Comparison of ENCODE assay signal across 26 cellular contexts in genomic region chr2:2648094-2648493, GRCh38.
DNase-seq lines count a peak whose midpoint lies in the region; ATAC-seq, FAIRE-seq and TF ChIP-seq lines count a peak whose summit lies in the region.
"Had no signal": no experiment of that assay in that cellular context is flagged by ENCODE, and none has a peak within 500 bp of the region (broad histone marks: within the 10 kb centered on the region; RNA-seq: fewer than 3 reads in every experiment).

No MANE protein-coding gene starts in this region.

- no peaks in the 10 kb centered on the region for H4K20me1 ChIP-seq in astrocyte (ENCODE audit: insufficient read depth, low read length)

- H3K27ac Mint-ChIP-seq in activated T-cell treated with anti-CD3 and anti-CD28 coated beads, Interleukin-2, amount 50 U/mL, for 24 hours = no peak overlapping the region
- H3K27ac Mint-ChIP-seq in astrocyte (ENCODE audit: unreplicated experiment) = peak overlapping the region; percentile 38
- peak overlapping the region in 5 of 9 donors; percentile 6 to 97 (median 77) for H3K27ac Mint-ChIP-seq in naive thymus-derived CD4-positive, alpha-beta T cell
- no peak overlapping the region for H3K27ac Mint-ChIP-seq in chondrocyte (ENCODE audit: unreplicated experiment)
- H3K27ac Mint-ChIP-seq: B cell, CD14-positive monocyte had no signal

- H3K4me3 Mint-ChIP-seq in activated T-cell treated with anti-CD3 and anti-CD28 coated beads, Interleukin-2, amount 50 U/mL, for 24 hours = no peak overlapping the region
- no peak overlapping the region for H3K4me3 Mint-ChIP-seq in astrocyte (ENCODE audit: unreplicated experiment)
- H3K4me3 Mint-ChIP-seq in naive thymus-derived CD4-positive, alpha-beta T cell = peak overlapping the region in 3 of 10 donors; percentile 14 to 78 (median 75)
- no peak overlapping the region for H3K4me3 Mint-ChIP-seq in chondrocyte (ENCODE audit: unreplicated experiment)
- H3K4me3 Mint-ChIP-seq: B cell, CD14-positive monocyte had no signal

- intact Hi-C loops in naive thymus-derived CD4-positive, alpha-beta T cell (cut with micrococcal nuclease) = no loop called here

- H3K4me1 Mint-ChIP-seq in activated T-cell treated with anti-CD3 and anti-CD28 coated beads, Interleukin-2, amount 50 U/mL, for 24 hours (ENCODE audit: low read depth) = peaks cover 41% of the 10 kb centered on the region
- H3K4me1 Mint-ChIP-seq in astrocyte (ENCODE audit: low read depth, unreplicated experiment) = peaks cover 24% of the 10 kb centered on the region
- H3K4me1 Mint-ChIP-seq in naive thymus-derived CD4-positive, alpha-beta T cell = peaks cover 20 to 62% (median 45%) of the 10 kb centered on the region in 7 donors
- H3K4me1 Mint-ChIP-seq in chondrocyte (ENCODE audit: low read depth) = peaks cover 11% of the 10 kb centered on the region
- H3K4me1 Mint-ChIP-seq: B cell, CD14-positive monocyte had no signal

- H3K27ac ChIP-seq in astrocyte (ENCODE audit: low read depth, low read length) = no peak overlapping the region
- no peak overlapping the region for H3K27ac ChIP-seq in naive thymus-derived CD4-positive, alpha-beta T cell (ENCODE audit: low read depth, low read length)
- H3K27ac ChIP-seq: A549, PC-9 had no signal

- TF ChIP-seq CTCF in astrocyte (IDR thresholded peaks at IDR 0.05; ENCODE audit: insufficient read depth, low read depth, low read length) (no peak), chondrocyte (IDR thresholded peaks at IDR 0.05) (no peak)

- H3K27me3 Mint-ChIP-seq in activated T-cell treated with anti-CD3 and anti-CD28 coated beads, Interleukin-2, amount 50 U/mL, for 24 hours = no peaks in the 10 kb centered on the region
- H3K27me3 Mint-ChIP-seq in astrocyte (ENCODE audit: low read depth, unreplicated experiment) = peaks cover 4% of the 10 kb centered on the region
- no peaks in the 10 kb centered on the region for H3K27me3 Mint-ChIP-seq in naive thymus-derived CD4-positive, alpha-beta T cell
- peaks cover 5% of the 10 kb centered on the region for H3K27me3 Mint-ChIP-seq in chondrocyte (ENCODE audit: low read depth)
- H3K27me3 Mint-ChIP-seq: B cell had no signal

- no peaks in the 10 kb centered on the region for H3K27me3 ChIP-seq in astrocyte (ENCODE audit: insufficient read depth, low read length)
- H3K27me3 ChIP-seq in naive thymus-derived CD4-positive, alpha-beta T cell (ENCODE audit: control insufficient read depth in 2 of 2, insufficient read depth in 2 of 2, low read length in 2 of 2) = no peaks in the 10 kb centered on the region

- peaks cover 9% of the 10 kb centered on the region for H3K9me3 ChIP-seq in astrocyte (ENCODE audit: insufficient read depth, low read depth, low read length)
- no peaks in the 10 kb centered on the region for H3K9me3 ChIP-seq in naive thymus-derived CD4-positive, alpha-beta T cell (ENCODE audit: control insufficient read depth in 2 of 3, low read length in 3 of 3)

- no peaks in the 10 kb centered on the region for H3K36me3 Mint-ChIP-seq in activated T-cell treated with anti-CD3 and anti-CD28 coated beads, Interleukin-2, amount 50 U/mL, for 24 hours (ENCODE audit: low read depth)
- no peaks in the 10 kb centered on the region for H3K36me3 Mint-ChIP-seq in astrocyte (ENCODE audit: low read depth, unreplicated experiment)
- no peaks in the 10 kb centered on the region for H3K36me3 Mint-ChIP-seq in naive thymus-derived CD4-positive, alpha-beta T cell
- no peaks in the 10 kb centered on the region for H3K36me3 Mint-ChIP-seq in chondrocyte (ENCODE audit: low read depth)
- H3K36me3 Mint-ChIP-seq: CD14-positive monocyte had no signal

- no peak for ATAC-seq in naive thymus-derived CD4-positive, alpha-beta T cell
- no peak for ATAC-seq in GM19023 (IDR thresholded peaks at IDR 0.05; ENCODE audit: unreplicated experiment)
- ATAC-seq: A549, HCT116 had no signal

- no peak overlapping the region for H3K4me3 ChIP-seq in astrocyte (ENCODE audit: insufficient read depth, low read depth, low read length)
- H3K4me3 ChIP-seq in naive thymus-derived CD4-positive, alpha-beta T cell (ENCODE audit: low read length) = no peak overlapping the region
- H3K4me3 ChIP-seq: A549, PC-9 had no signal

- H2AFZ ChIP-seq in astrocyte (ENCODE audit: low read depth, low read length) = no peak overlapping the region
- H2AFZ ChIP-seq: PC-9 had no signal

- FAIRE-seq in astrocyte (lab: Jason Lieb, UNC) = no peak
- FAIRE-seq: A549, D721Med, GM18507, H1, HTR-8/SVneo had no signal

- CTCF ChIA-PET in naive thymus-derived CD4-positive, alpha-beta T cell (lab: Charles Lee) = no interaction called here

- DNase-seq in activated T-cell treated with anti-CD3 and anti-CD28 coated beads, Interleukin-2, amount 50 U/mL, for 24 hours = peak; percentile 15
- DNase-seq in activated T-cell treated with anti-CD3 and anti-CD28 coated beads, Interleukin-2, amount 50 U/mL, for 1 hour = no peak
- DNase-seq in RPMI8226 (peak; percentile 54), astrocyte (ENCODE audit: low read depth) (no peak), NCI-H1105 treated with DMSO at 0.1 percent for 48 hours (lab: John Stamatoyannopoulos, UW) (no peak), chondrocyte (ENCODE audit: low spot score) (no peak)
- no peak for DNase-seq in naive thymus-derived CD4-positive, alpha-beta T cell
- DNase-seq: DMS53, GDM1, KG1, NCI-H1092 treated with DMSO at 0.1 percent for 48 hours, NCI-H146, NCI-H2029 treated with DMSO at 0.1 percent for 48 hours, NCI-H226, NCI-H510A treated with DMSO at 0.1 percent for 48 hours, NCI-H748 treated with DMSO at 0.1 percent for 48 hours, PC-9 had no signal

- no peaks in the 10 kb centered on the region for H3K79me2 ChIP-seq in astrocyte (ENCODE audit: insufficient read depth, low read length)

- H3K4me1 ChIP-seq in astrocyte (ENCODE audit: insufficient read depth, low read length) = no peaks in the 10 kb centered on the region
- H3K4me1 ChIP-seq in naive thymus-derived CD4-positive, alpha-beta T cell (ENCODE audit: control insufficient read depth in 2 of 2, insufficient read depth in 2 of 2, low read length in 2 of 2) = peaks cover 0 to 16% of the 10 kb centered on the region in 2 donors
- H3K4me1 ChIP-seq: A549 had no signal

- no peak overlapping the region for H3K9ac ChIP-seq in astrocyte (ENCODE audit: low read length)

- no peaks in the 10 kb centered on the region for H3K36me3 ChIP-seq in astrocyte (ENCODE audit: insufficient read depth, low read length)
- no peaks in the 10 kb centered on the region for H3K36me3 ChIP-seq in naive thymus-derived CD4-positive, alpha-beta T cell (ENCODE audit: control insufficient read depth in 2 of 3, insufficient read depth in 3 of 3, low read length in 3 of 3)

- POLR2A ChIA-PET in naive thymus-derived CD4-positive, alpha-beta T cell (lab: Charles Lee) = interaction anchor here (1.0 to 2.7 kb wide), 4 partner anchors 8 to 872 kb away, joined by 3 to 33 read pairs (median 4); no protein-coding TSS in a partner anchor

- H3K4me2 ChIP-seq in astrocyte (ENCODE audit: low read length) = no peak overlapping the region
- H3K4me2 ChIP-seq: A549, PC-9 had no signal

- H3K9me3 Mint-ChIP-seq in activated T-cell treated with anti-CD3 and anti-CD28 coated beads, Interleukin-2, amount 50 U/mL, for 24 hours = no peaks in the 10 kb centered on the region
- peaks cover 3% of the 10 kb centered on the region for H3K9me3 Mint-ChIP-seq in astrocyte (ENCODE audit: unreplicated experiment)
- peaks cover 0 to 7% (median 0%) of the 10 kb centered on the region in 11 donors for H3K9me3 Mint-ChIP-seq in naive thymus-derived CD4-positive, alpha-beta T cell
- H3K9me3 Mint-ChIP-seq in chondrocyte (ENCODE audit: low read depth) = no peaks in the 10 kb centered on the region

Comparison
In these comparisons a context has a peak if more than half of its experiments do, and no peak if none do; other contexts are left out.
1. DNase-seq: peak in activated T-cell treated with anti-CD3 and anti-CD28 coated beads, Interleukin-2, amount 50 U/mL, for 24 hours (single experiment) and RPMI8226 (single experiment); none in activated T-cell treated with anti-CD3 and anti-CD28 coated beads, Interleukin-2, amount 50 U/mL, for 1 hour (single experiment), astrocyte (single experiment), naive thymus-derived CD4-positive, alpha-beta T cell (0 of 9), NCI-H1105 treated with DMSO at 0.1 percent for 48 hours (single experiment) and chondrocyte (single experiment).
2. H3K27ac Mint-ChIP-seq: peak in astrocyte (single experiment) and naive thymus-derived CD4-positive, alpha-beta T cell (5 of 9); none in activated T-cell treated with anti-CD3 and anti-CD28 coated beads, Interleukin-2, amount 50 U/mL, for 24 hours (single experiment) and chondrocyte (single experiment).